13 cellular contexts compared by ENCODE assay signal in genomic region chr3:129487868-129488335, GRCh38. TPM values are rescaled to one million over a fixed set of nuclear protein-coding genes. Genes with fewer than 3 reads are reported as not detected.
DNase-seq lines count a peak whose midpoint lies in the region; ATAC-seq, FAIRE-seq and TF ChIP-seq lines count a peak whose summit lies in the region.
"Not testable (repeated sequence)": the region's sequence is repeated elsewhere in the genome, so short reads cannot be mapped to it uniquely, and the experiment has no call there.
"Had no signal": no experiment of that assay in that cellular context is flagged by ENCODE, and none has a peak within 500 bp of the region (broad histone marks: within the 10 kb centered on the region; RNA-seq: fewer than 3 reads in every experiment).

No MANE protein-coding gene starts in this region.

- not testable (repeated sequence) for H3K79me2 ChIP-seq in GM23338 (replicated peaks; ENCODE audit: insufficient read depth); H1 (ENCODE audit: control insufficient read depth in 1 of 2, insufficient read depth in 2 of 2, low read length in 2 of 2); smooth muscle cell (ENCODE audit: low read depth)

- not testable (repeated sequence) for H3K79me1 ChIP-seq in H1 (ENCODE audit: low read depth, low read length); neuronal stem cell (ENCODE audit: low read depth, low read length)

- peak overlapping the region; percentile 27; the same call in 1 of the 2 replicates for H2BK5ac ChIP-seq in H1 (ENCODE audit: low read depth, low read length)
- not testable (repeated sequence) for H2BK5ac ChIP-seq in neuronal stem cell (ENCODE audit: low read length)

- DNase-seq in GM23338 (ENCODE audit: low spot score), result peak; percentile 17
- DNase-seq in WTC11 (ENCODE audit: low spot score); breast epithelium (ENCODE audit: low spot score in 2 of 2); H1 (ENCODE audit: low read depth in 1 of 2, low spot score in 2 of 2); neuronal stem cell (ENCODE audit: low spot score); smooth muscle cell (lab: John Stamatoyannopoulos, UW; ENCODE audit: unreplicated experiment); upper lobe of right lung: not testable (repeated sequence)

- H3K23me2 ChIP-seq in H1 (ENCODE audit: low read depth, low read length), result not testable (repeated sequence)

- TF ChIP-seq CTCF in GM23338 (conservative IDR thresholded peaks at IDR 0.05; ENCODE audit: low read depth in 2 of 2); WTC11 (IDR thresholded peaks at IDR 0.05); breast epithelium (IDR thresholded peaks at IDR 0.05); H1 (IDR thresholded peaks at IDR 0.05; ENCODE audit: control extremely low read depth in 1 of 3, insufficient read depth in 1 of 3, low read depth in 1 of 3, low read length in 3 of 3); smooth muscle cell (IDR thresholded peaks at IDR 0.05; ENCODE audit: borderline replicate concordance, insufficient read depth, poor library complexity, severe bottlenecking); upper lobe of right lung (IDR thresholded peaks at IDR 0.05): not testable (repeated sequence)

- H3K36me3 ChIP-seq in GM23338 (ENCODE audit: insufficient read depth); breast epithelium; H1 (ENCODE audit: control insufficient read depth in 2 of 4, insufficient read depth in 4 of 4, low read length in 3 of 4); smooth muscle cell (ENCODE audit: low read depth); upper lobe of right lung: not testable (repeated sequence)
- H3K36me3 ChIP-seq in neuronal stem cell (replicated peaks in 1 of 2; ENCODE audit: control insufficient read depth in 2 of 2, insufficient read depth in 2 of 2, low read length in 2 of 2), result peaks cover 5 to 54% of the 10 kb centered on the region in 2 donors

- ATAC-seq in GM23338, result peak; percentile 12
- not testable (repeated sequence) for ATAC-seq in WTC11, upper lobe of right lung

- not testable (repeated sequence) for H4K91ac ChIP-seq in H1 (replicated peaks; ENCODE audit: insufficient read length, low read length); neuronal stem cell (ENCODE audit: low read depth, low read length, poor library complexity)

- H3K23ac ChIP-seq in H1 (ENCODE audit: insufficient read length); neuronal stem cell (ENCODE audit: low read depth, low read length, poor library complexity): not testable (repeated sequence)

- H3F3A ChIP-seq in GM23338 (replicated peaks; ENCODE audit: low read depth); smooth muscle cell (ENCODE audit: low read depth): not testable (repeated sequence)

- not testable (repeated sequence) for H3K4me2 ChIP-seq in GM23338; H1 (ENCODE audit: insufficient read depth in 1 of 2, low read depth in 2 of 2, low read length in 2 of 2); neuronal stem cell (ENCODE audit: insufficient read depth, low read length, poor library complexity, severe bottlenecking); smooth muscle cell

- TF ChIP-seq EP300 in H1 (IDR thresholded peaks at IDR 0.05; ENCODE audit: borderline replicate concordance in 1 of 2, low read depth in 2 of 2, low read length in 2 of 2), result not testable (repeated sequence)

- POLR2A ChIA-PET in WTC11 (lab: Charles Lee), result not testable (repeated sequence)
- POLR2A ChIA-PET in H1 (lab: Charles Lee; ENCODE audit: partially characterized antibody), result interaction anchor here (1.0 kb wide), 1 partner anchor 99 kb away, joined by 3 read pairs; no protein-coding TSS in a partner anchor

- not testable (repeated sequence) for H2BK20ac ChIP-seq in H1 (ENCODE audit: low read length)

- H3K27me3 ChIP-seq in GM23338 (ENCODE audit: insufficient read depth); breast epithelium; H1 (replicated peaks in 1 of 4; ENCODE audit: control insufficient read depth in 3 of 4, extremely low read depth in 1 of 4, insufficient read depth in 3 of 4, low read length in 3 of 4); layer of hippocampus (ENCODE audit: control insufficient read depth, insufficient read depth, low read length); neuronal stem cell (ENCODE audit: control insufficient read depth in 3 of 3, insufficient read depth in 3 of 3, low read depth in 1 of 3, low read length in 3 of 3); smooth muscle cell (ENCODE audit: low read depth); upper lobe of right lung: not testable (repeated sequence)

- not testable (repeated sequence) for H3K4ac ChIP-seq in H1 (replicated peaks; ENCODE audit: insufficient read length, low read depth, low read length); neuronal stem cell (ENCODE audit: low read length)

- H3K4me3 Mint-ChIP-seq in GM23338, WTC11: not testable (repeated sequence)

- H2BK15ac ChIP-seq in H1 (ENCODE audit: low read length); neuronal stem cell (ENCODE audit: low read length): not testable (repeated sequence)

- H4K5ac ChIP-seq in H1 (ENCODE audit: insufficient read length, low read depth, low read length), result not testable (repeated sequence)

- not testable (repeated sequence) for H4K8ac ChIP-seq in H1 (ENCODE audit: extremely low read depth, insufficient read depth, low read length); neuronal stem cell (ENCODE audit: low read depth, low read length)

- not testable (repeated sequence) for H3K9me3 ChIP-seq in breast epithelium; H1 (ENCODE audit: insufficient read depth in 2 of 2, low read depth in 1 of 2, low read length in 1 of 2); neuronal stem cell (replicated peaks in 1 of 2; ENCODE audit: control insufficient read depth in 2 of 2, insufficient read depth in 1 of 2, low read depth in 1 of 2, low read length in 2 of 2); smooth muscle cell (replicated peaks; ENCODE audit: low read depth); upper lobe of right lung

- peaks cover 49% of the 10 kb centered on the region for H3K4me1 Mint-ChIP-seq in GM23338
- H3K4me1 Mint-ChIP-seq in WTC11, result peaks cover 42% of the 10 kb centered on the region

- peak overlapping the region; percentile 64 for H3K27ac Mint-ChIP-seq in GM23338
- peak overlapping the region; percentile 54; the same call in 1 of the 2 replicates for H3K27ac Mint-ChIP-seq in WTC11

- peaks cover 14% of the 10 kb centered on the region for H3K4me1 ChIP-seq in GM23338 (ENCODE audit: insufficient read depth)
- H3K4me1 ChIP-seq in breast epithelium, result peaks cover 19 to 29% of the 10 kb centered on the region in 2 donors
- H3K4me1 ChIP-seq in H1 (replicated peaks in 1 of 4; ENCODE audit: control insufficient read depth in 3 of 4, insufficient read depth in 4 of 4, low read length in 3 of 4), result peaks cover 5 to 17% (median 7%) of the 10 kb centered on the region in 4 experiments; a peak in 6 of 7 replicates
- H3K4me1 ChIP-seq in neuronal stem cell (ENCODE audit: control insufficient read depth in 2 of 2, insufficient read depth in 1 of 2, low read depth in 1 of 2, low read length in 2 of 2), result peaks cover 9 to 22% of the 10 kb centered on the region in 2 donors
- peaks cover 18% of the 10 kb centered on the region for H3K4me1 ChIP-seq in smooth muscle cell (ENCODE audit: low read depth)
- peaks cover 24% of the 10 kb centered on the region for H3K4me1 ChIP-seq in upper lobe of right lung

- TF ChIP-seq RAD21 in H1 (IDR thresholded peaks at IDR 0.05 in 1 of 2, conservative IDR thresholded peaks at IDR 0.05 in 1 of 2; ENCODE audit: low read depth in 2 of 2, low read length in 2 of 2), result not testable (repeated sequence)

- TF ChIP-seq POLR2A in breast epithelium (IDR thresholded peaks at IDR 0.05); H1 (IDR thresholded peaks at IDR 0.05; ENCODE audit: control extremely low read depth in 1 of 2, low read depth in 2 of 2, low read length in 2 of 2): not testable (repeated sequence)

- H3K4me3 ChIP-seq in GM23338; breast epithelium; H1 (ENCODE audit: extremely low read depth in 1 of 4, insufficient read depth in 2 of 4, low read depth in 3 of 4, low read length in 4 of 4); neuronal stem cell (ENCODE audit: low read length in 2 of 2); smooth muscle cell; upper lobe of right lung: not testable (repeated sequence)

- not testable (repeated sequence) for H3K36me3 Mint-ChIP-seq in GM23338 (ENCODE audit: low read depth); WTC11

- not testable (repeated sequence) for H3K18ac ChIP-seq in H1 (ENCODE audit: extremely low read depth, low read length); neuronal stem cell (ENCODE audit: low read length)

- not testable (repeated sequence) for H3K14ac ChIP-seq in H1 (ENCODE audit: insufficient read length); neuronal stem cell (ENCODE audit: low read length)

- intact Hi-C loops in breast epithelium (cut with DNase I; ENCODE audit: low total_unique reads); upper lobe of right lung (cut with DNase I): not testable (repeated sequence)

- H3K27me3 Mint-ChIP-seq in GM23338 (ENCODE audit: insufficient read depth, low read depth, poor library complexity), result peaks cover 14% of the 10 kb centered on the region
- not testable (repeated sequence) for H3K27me3 Mint-ChIP-seq in WTC11 (ENCODE audit: low read depth)

- WGBS in H1 (ENCODE audit: extremely low coverage in 1 of 2, insufficient coverage in 1 of 2, insufficient read length in 1 of 2, insufficient replicate concordance in 2 of 2, low coverage in 1 of 2, low lambda C conversion rate in 2 of 2, missing lambda C conversion rate in 1 of 2), 2 experiments, result 79% methylated on average over 2 of the region's 4 CpGs; no CpG with 5 or more reads in 1 of the 2 experiments
- WGBS in neuronal stem cell (ENCODE audit: extremely low coverage in 2 of 2, insufficient read length in 2 of 2, insufficient replicate concordance in 1 of 2), 2 donors, result no CpG with 5 or more reads among the region's 4 CpGs
- WGBS in smooth muscle cell (ENCODE audit: low lambda C conversion rate), result 79% methylated on average over 4 of the region's 4 CpGs

- not testable (repeated sequence) for H3K9me3 Mint-ChIP-seq in GM23338, WTC11

- H4K20me1 ChIP-seq in GM23338 (replicated peaks; ENCODE audit: insufficient read depth); H1 (replicated peaks in 1 of 2; ENCODE audit: control insufficient read depth in 1 of 2, insufficient read depth in 2 of 2, low read length in 2 of 2); smooth muscle cell (ENCODE audit: low read depth): not testable (repeated sequence)

- not testable (repeated sequence) for H2AK5ac ChIP-seq in H1 (ENCODE audit: low read depth, low read length); neuronal stem cell (ENCODE audit: low read depth, low read length)

- H3K56ac ChIP-seq in H1 (replicated peaks; ENCODE audit: insufficient read length, low read depth, low read length), result not testable (repeated sequence)

- not testable (repeated sequence) for H3K27ac ChIP-seq in GM23338 (ENCODE audit: low read depth); H1 (ENCODE audit: low read depth, low read length)
- H3K27ac ChIP-seq in breast epithelium (peak overlapping the region; percentile 93 to 99), layer of hippocampus (ENCODE audit: low read depth, low read length) (peak overlapping the region; percentile 48), neuronal stem cell (replicated peaks; ENCODE audit: low read length) (peak overlapping the region; percentile 84), smooth muscle cell (ENCODE audit: low read depth) (peak overlapping the region; percentile 69), upper lobe of right lung (peak overlapping the region; percentile 59)

- not testable (repeated sequence) for H2BK120ac ChIP-seq in H1 (replicated peaks; ENCODE audit: low read depth, low read length); neuronal stem cell (ENCODE audit: low read depth, low read length)

- CTCF ChIA-PET in WTC11 (lab: Charles Lee), result interaction anchor here (1.9 kb wide), 1 partner anchor 454 kb away, joined by 6 read pairs; no protein-coding TSS in a partner anchor
- CTCF ChIA-PET in H1 (lab: Charles Lee; ENCODE audit: partially characterized antibody), result interaction anchor here (1.3 to 11.2 kb wide), 2 partner anchors 67 to 102 kb away, joined by 4 to 93 read pairs; no protein-coding TSS in a partner anchor

- not testable (repeated sequence) for H3K9me2 ChIP-seq in GM23338 (ENCODE audit: insufficient read depth)

- 0 out of 2 replicates have a peak overlapping the region, but pooled peaks have one; percentile 39 for H2BK12ac ChIP-seq in H1 (ENCODE audit: low read depth, low read length)
- not testable (repeated sequence) for H2BK12ac ChIP-seq in neuronal stem cell (ENCODE audit: low read length)

- not testable (repeated sequence) for FAIRE-seq in H1 (lab: Jason Lieb, UNC)

- not testable (repeated sequence) for H2AFZ ChIP-seq in GM23338; H1 (ENCODE audit: low read length); neuronal stem cell (ENCODE audit: low read length); smooth muscle cell (ENCODE audit: low read depth)

- H3K9ac ChIP-seq in H1 (replicated peaks in 1 of 4; ENCODE audit: extremely low read depth in 1 of 4, low read depth in 3 of 4, low read length in 3 of 4); neuronal stem cell (ENCODE audit: low read depth, low read length, poor library complexity); smooth muscle cell (ENCODE audit: low read depth): not testable (repeated sequence)

RNA-seq across cellular contexts. Expression of gene RHO, which starts 40.5 kb away (rescaled TPM):
- not detected in 2 replicates for total RNA-seq in GM23338 (2014; rRNA removed; shearing (Covaris generic))
- not detected in 2 replicates for polyA plus RNA-seq in GM23338 (2016; fragmentation: Nextera tagmentation; extraction: Ambion mirVana)
- not detected in 3 replicates for total RNA-seq in WTC11 (2021)
- under 1 TPM in 1 of 3 donors, not detected in 2; 0.15 TPM for total RNA-seq in breast epithelium
- total RNA-seq in H1 (2021; fragmentation: NEBNext Ultra II Directional; extraction: Animal tissue kit (Norgen Biotek cat#: 25700)), result not detected in 2 replicates
- not detected in 2 replicates for polyA plus RNA-seq in H1 (2011; rRNA removed)
- polyA plus RNA-seq in H1 (2011; cell fraction: cytosol; rRNA removed), result not detected
- polyA plus RNA-seq in H1 (2011; cell fraction: nucleus; rRNA removed), result not detected
- polyA plus RNA-seq in H1 (2012, experiment 1 of 2), result not detected in 4 replicates
- polyA plus RNA-seq in H1 (2012, experiment 2 of 2), result not detected
- not detected for polyA plus RNA-seq in H1 (2013, experiment 1 of 2)
- polyA plus RNA-seq in H1 (2013, experiment 2 of 2), result not detected
- not detected in 2 replicates for polyA minus RNA-seq in H1 (2011; rRNA and poly(A)+ RNA removed)
- not detected for polyA minus RNA-seq in H1 (2011; cell fraction: cytosol; rRNA and poly(A)+ RNA removed)
- polyA minus RNA-seq in H1 (2011; cell fraction: nucleus; rRNA and poly(A)+ RNA removed), result 0.20 TPM
- 0.06 TPM for polyA plus RNA-seq in neuronal stem cell (2013, experiment 1 of 2)
- polyA plus RNA-seq in neuronal stem cell (2013, experiment 2 of 2), result 0.01 TPM
- 0.63 TPM in 1 of 2 replicates, not detected in the other for total RNA-seq in smooth muscle cell
- not detected in 2 replicates for polyA plus RNA-seq in smooth muscle cell
- not detected for total RNA-seq in upper lobe of right lung
- total RNA-seq: A172; CD4-positive, CD25-positive, alpha-beta regulatory T cell; HT-29; NCI-H460 had no signal
- polyA plus RNA-seq: AG04450; CD4-positive, CD25-positive, alpha-beta regulatory T cell had no signal

RNA-seq across cellular contexts. Expression of gene IFT122, which starts 47.9 kb away (rescaled TPM):
- total RNA-seq in GM23338 (2014; rRNA removed; shearing (Covaris generic)), result 30.2 and 38.8 TPM in 2 replicates
- polyA plus RNA-seq in GM23338 (2016; fragmentation: Nextera tagmentation; extraction: Ambion mirVana) (10.2 and 10.9 TPM in 2 replicates), H1 (2011; rRNA removed) (25.1 and 37.8 TPM in 2 replicates), smooth muscle cell (13.2 and 13.4 TPM in 2 replicates)
- total RNA-seq in WTC11 (2021) (21.6 to 24.2 TPM (median 22.8 TPM) in 3 replicates), breast epithelium (10 to 100 TPM; 43.2 to 60.6 (median 45.8) TPM), smooth muscle cell (17.3 and 17.4 TPM in 2 replicates), upper lobe of right lung (26.5 TPM)
- 23.7 and 26.2 TPM in 2 replicates for total RNA-seq in H1 (2021; fragmentation: NEBNext Ultra II Directional; extraction: Animal tissue kit (Norgen Biotek cat#: 25700))
- 25.4 TPM for polyA plus RNA-seq in H1 (2011; cell fraction: cytosol; rRNA removed)
- 83.2 TPM for polyA plus RNA-seq in H1 (2011; cell fraction: nucleus; rRNA removed)
- polyA plus RNA-seq in H1 (2012, experiment 1 of 2), result 24.7 to 27.3 TPM (median 26.7 TPM) in 4 replicates
- polyA plus RNA-seq in H1 (2012, experiment 2 of 2), result 11.7 TPM
- polyA plus RNA-seq in H1 (2013, experiment 1 of 2), result 10.8 TPM
- polyA plus RNA-seq in H1 (2013, experiment 2 of 2), result 10.7 TPM
- 51.7 and 59.2 TPM in 2 replicates for polyA minus RNA-seq in H1 (2011; rRNA and poly(A)+ RNA removed)
- 27.2 TPM for polyA minus RNA-seq in H1 (2011; cell fraction: cytosol; rRNA and poly(A)+ RNA removed)
- polyA minus RNA-seq in H1 (2011; cell fraction: nucleus; rRNA and poly(A)+ RNA removed), result 50.2 TPM
- 22.3 TPM for polyA plus RNA-seq in neuronal stem cell (2013, experiment 1 of 2)
- polyA plus RNA-seq in neuronal stem cell (2013, experiment 2 of 2), result 21.0 TPM

RNA-seq across cellular contexts. Expression of gene MBD4, which starts 48.2 kb away (rescaled TPM):
- 26.4 and 33.9 TPM in 2 replicates for total RNA-seq in GM23338 (2014; rRNA removed; shearing (Covaris generic))
- polyA plus RNA-seq in GM23338 (2016; fragmentation: Nextera tagmentation; extraction: Ambion mirVana) (51.8 and 59.3 TPM in 2 replicates), H1 (2011; rRNA removed) (11.1 and 11.2 TPM in 2 replicates), smooth muscle cell (26.5 and 26.8 TPM in 2 replicates)
- total RNA-seq in WTC11 (2021) (31.4 to 36.9 TPM (median 33.0 TPM) in 3 replicates), breast epithelium (10 to 100 TPM; 29.8 to 41.6 (median 37.7) TPM), smooth muscle cell (23.1 and 28.9 TPM in 2 replicates), upper lobe of right lung (36.4 TPM)
- total RNA-seq in H1 (2021; fragmentation: NEBNext Ultra II Directional; extraction: Animal tissue kit (Norgen Biotek cat#: 25700)), result 33.4 and 35.8 TPM in 2 replicates
- polyA plus RNA-seq in H1 (2011; cell fraction: cytosol; rRNA removed), result 21.5 TPM
- polyA plus RNA-seq in H1 (2011; cell fraction: nucleus; rRNA removed), result 17.8 TPM
- polyA plus RNA-seq in H1 (2012, experiment 1 of 2), result 20.2 to 32.6 TPM (median 22.2 TPM) in 4 replicates
- 2.5 TPM for polyA plus RNA-seq in H1 (2012, experiment 2 of 2)
- 38.1 TPM for polyA plus RNA-seq in H1 (2013, experiment 1 of 2)
- polyA plus RNA-seq in H1 (2013, experiment 2 of 2), result 37.6 TPM
- polyA minus RNA-seq in H1 (2011; rRNA and poly(A)+ RNA removed), result 19.3 and 20.7 TPM in 2 replicates
- 17.2 TPM for polyA minus RNA-seq in H1 (2011; cell fraction: cytosol; rRNA and poly(A)+ RNA removed)
- polyA minus RNA-seq in H1 (2011; cell fraction: nucleus; rRNA and poly(A)+ RNA removed), result 46.7 TPM
- 46.1 TPM for polyA plus RNA-seq in neuronal stem cell (2013, experiment 1 of 2)
- 47.3 TPM for polyA plus RNA-seq in neuronal stem cell (2013, experiment 2 of 2)

RNA-seq across cellular contexts. Expression of gene H1-8, which starts 55.1 kb away (rescaled TPM):
- not detected in 2 replicates for total RNA-seq in GM23338 (2014; rRNA removed; shearing (Covaris generic))
- not detected in 2 replicates for polyA plus RNA-seq in GM23338 (2016; fragmentation: Nextera tagmentation; extraction: Ambion mirVana)
- total RNA-seq in WTC11 (2021), result not detected in 3 replicates
- total RNA-seq in breast epithelium, result not detected
- total RNA-seq in H1 (2021; fragmentation: NEBNext Ultra II Directional; extraction: Animal tissue kit (Norgen Biotek cat#: 25700)), result not detected in 2 replicates
- polyA plus RNA-seq in H1 (2011; rRNA removed), result not detected in 2 replicates
- polyA plus RNA-seq in H1 (2011; cell fraction: cytosol; rRNA removed), result not detected
- not detected for polyA plus RNA-seq in H1 (2011; cell fraction: nucleus; rRNA removed)
- not detected in 4 replicates for polyA plus RNA-seq in H1 (2012, experiment 1 of 2)
- polyA plus RNA-seq in H1 (2012, experiment 2 of 2), result not detected
- not detected for polyA plus RNA-seq in H1 (2013, experiment 1 of 2)
- not detected for polyA plus RNA-seq in H1 (2013, experiment 2 of 2)
- polyA minus RNA-seq in H1 (2011; rRNA and poly(A)+ RNA removed), result not detected in 2 replicates
- not detected for polyA minus RNA-seq in H1 (2011; cell fraction: cytosol; rRNA and poly(A)+ RNA removed)
- not detected for polyA minus RNA-seq in H1 (2011; cell fraction: nucleus; rRNA and poly(A)+ RNA removed)
- not detected for polyA plus RNA-seq in neuronal stem cell (2013, experiment 1 of 2)
- polyA plus RNA-seq in neuronal stem cell (2013, experiment 2 of 2), result not detected
- total RNA-seq in smooth muscle cell, result not detected in 2 replicates
- not detected in 2 replicates for polyA plus RNA-seq in smooth muscle cell
- total RNA-seq in upper lobe of right lung, result not detected
- total RNA-seq: A172; CD4-positive, CD25-positive, alpha-beta regulatory T cell; HT-29; NCI-H460 had no signal
- polyA plus RNA-seq: AG04450; CD4-positive, CD25-positive, alpha-beta regulatory T cell had no signal

RNA-seq across cellular contexts. Expression of gene EFCAB12, which starts 59.5 kb away (rescaled TPM):
- total RNA-seq in GM23338 (2014; rRNA removed; shearing (Covaris generic)), result 0.24 and 0.54 TPM in 2 replicates
- polyA plus RNA-seq in GM23338 (2016; fragmentation: Nextera tagmentation; extraction: Ambion mirVana), result 0.17 and 0.65 TPM in 2 replicates
- 0.16 to 0.34 TPM (median 0.20 TPM) in 3 replicates for total RNA-seq in WTC11 (2021)
- total RNA-seq in breast epithelium, result 1 to 10 TPM in 2 of 3 donors, under 1 TPM in 1; 0.32 to 1.3 (median 1.0) TPM
- 0.75 and 0.99 TPM in 2 replicates for total RNA-seq in H1 (2021; fragmentation: NEBNext Ultra II Directional; extraction: Animal tissue kit (Norgen Biotek cat#: 25700))
- polyA plus RNA-seq in H1 (2011; rRNA removed), result 0.60 and 0.71 TPM in 2 replicates
- polyA plus RNA-seq in H1 (2011; cell fraction: cytosol; rRNA removed), result 0.54 TPM
- 2.1 TPM for polyA plus RNA-seq in H1 (2011; cell fraction: nucleus; rRNA removed)
- 0.88 to 1.4 TPM (median 1.2 TPM) in 4 replicates for polyA plus RNA-seq in H1 (2012, experiment 1 of 2)
- polyA plus RNA-seq in H1 (2012, experiment 2 of 2), result 0.38 TPM
- polyA plus RNA-seq in H1 (2013, experiment 1 of 2), result 0.51 TPM
- 0.33 TPM for polyA plus RNA-seq in H1 (2013, experiment 2 of 2)
- 0.37 and 1.3 TPM in 2 replicates for polyA minus RNA-seq in H1 (2011; rRNA and poly(A)+ RNA removed)
- not detected for polyA minus RNA-seq in H1 (2011; cell fraction: cytosol; rRNA and poly(A)+ RNA removed)
- polyA minus RNA-seq in H1 (2011; cell fraction: nucleus; rRNA and poly(A)+ RNA removed), result 0.70 TPM
- polyA plus RNA-seq in neuronal stem cell (2013, experiment 1 of 2), result 1.3 TPM
- polyA plus RNA-seq in neuronal stem cell (2013, experiment 2 of 2), result 1.2 TPM
- total RNA-seq in smooth muscle cell, result 0.09 and 0.76 TPM in 2 replicates
- 0.90 TPM in 1 of 2 replicates, not detected in the other for polyA plus RNA-seq in smooth muscle cell
- 0.55 TPM for total RNA-seq in upper lobe of right lung
- total RNA-seq: NCI-H460 had no signal
